ENCODE assay signal across 1 cellular context in the genomic region with DNA sequence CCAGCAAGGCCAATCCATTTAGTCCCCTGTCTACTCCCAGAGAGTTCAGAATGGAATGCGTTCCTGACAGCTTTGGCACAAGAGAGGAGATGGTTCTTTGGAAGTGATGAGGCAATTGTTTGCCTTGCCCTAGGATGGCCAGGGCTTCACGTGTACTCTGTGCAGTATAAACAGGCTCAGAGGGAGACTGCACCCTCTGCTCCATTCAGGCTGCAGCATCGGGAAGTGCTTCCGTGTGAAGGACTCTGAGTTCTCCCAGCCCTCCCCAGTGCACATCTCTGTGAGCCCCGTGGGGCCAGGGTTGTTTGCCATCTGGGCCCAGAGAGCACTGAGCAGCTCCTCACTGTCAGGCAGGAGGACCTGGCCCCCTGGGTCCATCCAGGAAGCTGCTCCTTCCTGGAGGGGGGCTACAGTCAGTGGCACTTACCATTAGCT.
TF ChIP-seq lines count a peak whose summit lies in the region.

No MANE protein-coding gene starts in this region.

TF ChIP-seq in HepG2, 621 proteins besides CTCF, POLR2A, EP300 and RAD21 (continued from another document and continues in another):
- TF ChIP-seq, protein P1, sequence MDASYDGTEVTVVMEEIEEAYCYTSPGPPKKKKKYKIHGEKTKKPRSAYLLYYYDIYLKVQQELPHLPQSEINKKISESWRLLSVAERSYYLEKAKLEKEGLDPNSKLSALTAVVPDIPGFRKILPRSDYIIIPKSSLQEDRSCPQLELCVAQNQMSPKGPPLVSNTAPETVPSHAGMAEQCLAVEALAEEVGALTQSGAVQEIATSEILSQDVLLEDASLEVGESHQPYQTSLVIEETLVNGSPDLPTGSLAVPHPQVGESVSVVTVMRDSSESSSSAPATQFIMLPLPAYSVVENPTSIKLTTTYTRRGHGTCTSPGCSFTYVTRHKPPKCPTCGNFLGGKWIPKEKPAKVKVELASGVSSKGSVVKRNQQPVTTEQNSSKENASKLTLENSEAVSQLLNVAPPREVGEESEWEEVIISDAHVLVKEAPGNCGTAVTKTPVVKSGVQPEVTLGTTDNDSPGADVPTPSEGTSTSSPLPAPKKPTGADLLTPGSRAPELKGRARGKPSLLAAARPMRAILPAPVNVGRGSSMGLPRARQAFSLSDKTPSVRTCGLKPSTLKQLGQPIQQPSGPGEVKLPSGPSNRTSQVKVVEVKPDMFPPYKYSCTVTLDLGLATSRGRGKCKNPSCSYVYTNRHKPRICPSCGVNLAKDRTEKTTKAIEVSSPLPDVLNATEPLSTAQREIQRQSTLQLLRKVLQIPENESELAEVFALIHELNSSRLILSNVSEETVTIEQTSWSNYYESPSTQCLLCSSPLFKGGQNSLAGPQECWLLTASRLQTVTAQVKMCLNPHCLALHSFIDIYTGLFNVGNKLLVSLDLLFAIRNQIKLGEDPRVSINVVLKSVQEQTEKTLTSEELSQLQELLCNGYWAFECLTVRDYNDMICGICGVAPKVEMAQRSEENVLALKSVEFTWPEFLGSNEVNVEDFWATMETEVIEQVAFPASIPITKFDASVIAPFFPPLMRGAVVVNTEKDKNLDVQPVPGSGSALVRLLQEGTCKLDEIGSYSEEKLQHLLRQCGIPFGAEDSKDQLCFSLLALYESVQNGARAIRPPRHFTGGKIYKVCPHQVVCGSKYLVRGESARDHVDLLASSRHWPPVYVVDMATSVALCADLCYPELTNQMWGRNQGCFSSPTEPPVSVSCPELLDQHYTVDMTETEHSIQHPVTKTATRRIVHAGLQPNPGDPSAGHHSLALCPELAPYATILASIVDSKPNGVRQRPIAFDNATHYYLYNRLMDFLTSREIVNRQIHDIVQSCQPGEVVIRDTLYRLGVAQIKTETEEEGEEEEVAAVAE (CRISPR knock-in tag; IDR thresholded peaks at IDR 0.05; ENCODE audit: borderline replicate concordance): no peak
- TF ChIP-seq ZNF614 (CRISPR knock-in tag; IDR thresholded peaks at IDR 0.05; ENCODE audit: borderline replicate concordance) (peak; percentile 65; the same call in 1 of the 2 replicates), ZNF570 (CRISPR knock-in tag; IDR thresholded peaks at IDR 0.05; ENCODE audit: borderline replicate concordance) (no peak), ZFY (CRISPR knock-in tag; IDR thresholded peaks at IDR 0.05) (0 out of 2 replicates have a peak, but pooled peaks have one; percentile 50), ZNF556 (CRISPR knock-in tag; IDR thresholded peaks at IDR 0.05; ENCODE audit: borderline replicate concordance) (peak; percentile 90; the same call in 1 of the 2 replicates), KLF13 (CRISPR knock-in tag; IDR thresholded peaks at IDR 0.05) (no peak; the same call in 1 of the 2 replicates), ZNF781 (CRISPR knock-in tag; IDR thresholded peaks at IDR 0.05; ENCODE audit: borderline replicate concordance, not compliant biosample characterization) (no peak), ZFP62 (CRISPR knock-in tag; IDR thresholded peaks at IDR 0.05) (no peak), JUNB (CRISPR knock-in tag; IDR thresholded peaks at IDR 0.05; ENCODE audit: borderline replicate concordance) (no peak), NCOA1 (CRISPR knock-in tag; IDR thresholded peaks at IDR 0.05) (no peak), FOXA1 (IDR thresholded peaks at IDR 0.05) (no peak), FOXA1 (CRISPR knock-in tag; IDR thresholded peaks at IDR 0.05) (peak; percentile 87), ZC3H4 (CRISPR knock-in tag; IDR thresholded peaks at IDR 0.05; ENCODE audit: borderline replicate concordance) (no peak), GFI1 (CRISPR knock-in tag; IDR thresholded peaks at IDR 0.05; ENCODE audit: borderline replicate concordance) (no peak), ZNF251 (CRISPR knock-in tag; IDR thresholded peaks at IDR 0.05) (no peak), ATF7 (IDR thresholded peaks at IDR 0.05) (no peak; the same call in 1 of the 2 replicates), ATF7 (CRISPR knock-in tag; IDR thresholded peaks at IDR 0.05) (peak; percentile 84), ZNF616 (CRISPR knock-in tag; IDR thresholded peaks at IDR 0.05; ENCODE audit: low read depth) (peak; percentile 59; the same call in 1 of the 2 replicates), NFKB2 (CRISPR knock-in tag; IDR thresholded peaks at IDR 0.05; ENCODE audit: borderline replicate concordance) (peak; percentile 28; the same call in 1 of the 2 replicates), ZNF737 (CRISPR knock-in tag; IDR thresholded peaks at IDR 0.05; ENCODE audit: borderline replicate concordance) (no peak), ZNF766 (CRISPR knock-in tag; IDR thresholded peaks at IDR 0.05; ENCODE audit: borderline replicate concordance) (no peak), ZBTB8A (CRISPR knock-in tag; IDR thresholded peaks at IDR 0.05; ENCODE audit: borderline replicate concordance, low read depth) (no peak), ZNF10 (CRISPR knock-in tag; IDR thresholded peaks at IDR 0.05; ENCODE audit: borderline replicate concordance, low read depth) (no peak), TSC22D2 (CRISPR knock-in tag; IDR thresholded peaks at IDR 0.05; ENCODE audit: borderline replicate concordance) (no peak), ADNP (CRISPR knock-in tag; IDR thresholded peaks at IDR 0.05) (no peak), SIX1 (CRISPR knock-in tag; IDR thresholded peaks at IDR 0.05; ENCODE audit: borderline replicate concordance) (peak; percentile 19; the same call in 1 of the 2 replicates), ZNF354B (CRISPR knock-in tag; IDR thresholded peaks at IDR 0.05) (no peak), KDM5A (IDR thresholded peaks at IDR 0.05; ENCODE audit: borderline replicate concordance, low read length) (no peak), HOXD1 (CRISPR knock-in tag; IDR thresholded peaks at IDR 0.05) (peak; percentile 69; the same call in 1 of the 2 replicates), RELA (CRISPR knock-in tag; IDR thresholded peaks at IDR 0.05) (no peak)
- TF ChIP-seq, protein P2, sequence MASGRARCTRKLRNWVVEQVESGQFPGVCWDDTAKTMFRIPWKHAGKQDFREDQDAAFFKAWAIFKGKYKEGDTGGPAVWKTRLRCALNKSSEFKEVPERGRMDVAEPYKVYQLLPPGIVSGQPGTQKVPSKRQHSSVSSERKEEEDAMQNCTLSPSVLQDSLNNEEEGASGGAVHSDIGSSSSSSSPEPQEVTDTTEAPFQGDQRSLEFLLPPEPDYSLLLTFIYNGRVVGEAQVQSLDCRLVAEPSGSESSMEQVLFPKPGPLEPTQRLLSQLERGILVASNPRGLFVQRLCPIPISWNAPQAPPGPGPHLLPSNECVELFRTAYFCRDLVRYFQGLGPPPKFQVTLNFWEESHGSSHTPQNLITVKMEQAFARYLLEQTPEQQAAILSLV (CRISPR knock-in tag; IDR thresholded peaks at IDR 0.05; ENCODE audit: borderline replicate concordance): no peak; the same call in 1 of the 2 replicates
- TF ChIP-seq, protein P3, sequence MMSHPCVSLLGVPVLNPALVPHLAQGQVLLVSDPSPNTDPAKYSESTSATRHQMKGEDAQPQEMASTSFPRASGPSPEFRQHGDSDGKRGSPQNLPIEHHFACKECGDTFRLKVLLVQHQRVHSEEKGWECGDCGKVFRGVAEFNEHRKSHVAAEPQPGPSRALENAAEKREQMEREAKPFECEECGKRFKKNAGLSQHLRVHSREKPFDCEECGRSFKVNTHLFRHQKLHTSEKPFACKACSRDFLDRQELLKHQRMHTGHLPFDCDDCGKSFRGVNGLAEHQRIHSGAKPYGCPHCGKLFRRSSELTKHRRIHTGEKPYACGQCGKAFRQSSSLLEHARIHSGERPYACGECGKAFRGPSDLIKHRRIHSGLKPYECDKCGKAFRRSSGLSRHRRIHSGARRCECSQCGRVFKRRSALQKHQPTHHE (CRISPR knock-in tag; IDR thresholded peaks at IDR 0.05; ENCODE audit: borderline replicate concordance): 0 out of 2 replicates have a peak, but pooled peaks have one; percentile 25
- TF ChIP-seq, protein P4, sequence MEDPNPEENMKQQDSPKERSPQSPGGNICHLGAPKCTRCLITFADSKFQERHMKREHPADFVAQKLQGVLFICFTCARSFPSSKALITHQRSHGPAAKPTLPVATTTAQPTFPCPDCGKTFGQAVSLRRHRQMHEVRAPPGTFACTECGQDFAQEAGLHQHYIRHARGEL (CRISPR knock-in tag; IDR thresholded peaks at IDR 0.05): no peak
- TF ChIP-seq, protein P5, sequence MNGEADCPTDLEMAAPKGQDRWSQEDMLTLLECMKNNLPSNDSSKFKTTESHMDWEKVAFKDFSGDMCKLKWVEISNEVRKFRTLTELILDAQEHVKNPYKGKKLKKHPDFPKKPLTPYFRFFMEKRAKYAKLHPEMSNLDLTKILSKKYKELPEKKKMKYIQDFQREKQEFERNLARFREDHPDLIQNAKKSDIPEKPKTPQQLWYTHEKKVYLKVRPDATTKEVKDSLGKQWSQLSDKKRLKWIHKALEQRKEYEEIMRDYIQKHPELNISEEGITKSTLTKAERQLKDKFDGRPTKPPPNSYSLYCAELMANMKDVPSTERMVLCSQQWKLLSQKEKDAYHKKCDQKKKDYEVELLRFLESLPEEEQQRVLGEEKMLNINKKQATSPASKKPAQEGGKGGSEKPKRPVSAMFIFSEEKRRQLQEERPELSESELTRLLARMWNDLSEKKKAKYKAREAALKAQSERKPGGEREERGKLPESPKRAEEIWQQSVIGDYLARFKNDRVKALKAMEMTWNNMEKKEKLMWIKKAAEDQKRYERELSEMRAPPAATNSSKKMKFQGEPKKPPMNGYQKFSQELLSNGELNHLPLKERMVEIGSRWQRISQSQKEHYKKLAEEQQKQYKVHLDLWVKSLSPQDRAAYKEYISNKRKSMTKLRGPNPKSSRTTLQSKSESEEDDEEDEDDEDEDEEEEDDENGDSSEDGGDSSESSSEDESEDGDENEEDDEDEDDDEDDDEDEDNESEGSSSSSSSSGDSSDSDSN (CRISPR knock-in tag; IDR thresholded peaks at IDR 0.05): peak; percentile 83
- TF ChIP-seq, protein P6, sequence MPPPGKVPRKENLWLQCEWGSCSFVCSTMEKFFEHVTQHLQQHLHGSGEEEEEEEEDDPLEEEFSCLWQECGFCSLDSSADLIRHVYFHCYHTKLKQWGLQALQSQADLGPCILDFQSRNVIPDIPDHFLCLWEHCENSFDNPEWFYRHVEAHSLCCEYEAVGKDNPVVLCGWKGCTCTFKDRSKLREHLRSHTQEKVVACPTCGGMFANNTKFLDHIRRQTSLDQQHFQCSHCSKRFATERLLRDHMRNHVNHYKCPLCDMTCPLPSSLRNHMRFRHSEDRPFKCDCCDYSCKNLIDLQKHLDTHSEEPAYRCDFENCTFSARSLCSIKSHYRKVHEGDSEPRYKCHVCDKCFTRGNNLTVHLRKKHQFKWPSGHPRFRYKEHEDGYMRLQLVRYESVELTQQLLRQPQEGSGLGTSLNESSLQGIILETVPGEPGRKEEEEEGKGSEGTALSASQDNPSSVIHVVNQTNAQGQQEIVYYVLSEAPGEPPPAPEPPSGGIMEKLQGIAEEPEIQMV (CRISPR knock-in tag; IDR thresholded peaks at IDR 0.05; ENCODE audit: low read depth): 0 out of 2 replicates have a peak, but pooled peaks have one; percentile 80
- TF ChIP-seq, protein P7, sequence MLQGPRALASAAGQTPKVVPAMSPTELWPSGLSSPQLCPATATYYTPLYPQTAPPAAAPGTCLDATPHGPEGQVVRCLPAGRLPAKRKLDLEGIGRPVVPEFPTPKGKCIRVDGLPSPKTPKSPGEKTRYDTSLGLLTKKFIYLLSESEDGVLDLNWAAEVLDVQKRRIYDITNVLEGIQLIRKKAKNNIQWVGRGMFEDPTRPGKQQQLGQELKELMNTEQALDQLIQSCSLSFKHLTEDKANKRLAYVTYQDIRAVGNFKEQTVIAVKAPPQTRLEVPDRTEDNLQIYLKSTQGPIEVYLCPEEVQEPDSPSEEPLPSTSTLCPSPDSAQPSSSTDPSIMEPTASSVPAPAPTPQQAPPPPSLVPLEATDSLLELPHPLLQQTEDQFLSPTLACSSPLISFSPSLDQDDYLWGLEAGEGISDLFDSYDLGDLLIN (CRISPR knock-in tag; IDR thresholded peaks at IDR 0.05; ENCODE audit: borderline replicate concordance): no peak
- TF ChIP-seq, protein P8, sequence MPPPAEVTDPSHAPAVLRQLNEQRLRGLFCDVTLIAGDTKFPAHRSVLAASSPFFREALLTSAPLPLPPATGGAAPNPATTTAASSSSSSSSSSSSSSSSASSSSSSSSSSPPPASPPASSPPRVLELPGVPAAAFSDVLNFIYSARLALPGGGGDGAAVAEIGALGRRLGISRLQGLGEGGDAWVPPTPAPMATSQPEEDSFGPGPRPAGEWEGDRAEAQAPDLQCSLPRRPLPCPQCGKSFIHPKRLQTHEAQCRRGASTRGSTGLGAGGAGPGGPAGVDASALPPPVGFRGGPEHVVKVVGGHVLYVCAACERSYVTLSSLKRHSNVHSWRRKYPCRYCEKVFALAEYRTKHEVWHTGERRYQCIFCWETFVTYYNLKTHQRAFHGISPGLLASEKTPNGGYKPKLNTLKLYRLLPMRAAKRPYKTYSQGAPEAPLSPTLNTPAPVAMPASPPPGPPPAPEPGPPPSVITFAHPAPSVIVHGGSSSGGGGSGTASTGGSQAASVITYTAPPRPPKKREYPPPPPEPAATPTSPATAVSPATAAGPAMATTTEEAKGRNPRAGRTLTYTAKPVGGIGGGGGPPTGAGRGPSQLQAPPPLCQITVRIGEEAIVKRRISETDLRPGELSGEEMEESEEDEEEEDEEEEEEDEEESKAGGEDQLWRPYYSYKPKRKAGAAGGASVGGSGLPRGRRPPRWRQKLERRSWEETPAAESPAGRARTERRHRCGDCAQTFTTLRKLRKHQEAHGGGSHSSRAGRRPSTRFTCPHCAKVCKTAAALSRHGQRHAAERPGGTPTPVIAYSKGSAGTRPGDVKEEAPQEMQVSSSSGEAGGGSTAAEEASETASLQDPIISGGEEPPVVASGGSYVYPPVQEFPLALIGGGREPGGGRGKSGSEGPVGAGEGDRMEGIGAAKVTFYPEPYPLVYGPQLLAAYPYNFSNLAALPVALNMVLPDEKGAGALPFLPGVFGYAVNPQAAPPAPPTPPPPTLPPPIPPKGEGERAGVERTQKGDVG (CRISPR knock-in tag; IDR thresholded peaks at IDR 0.05; ENCODE audit: borderline replicate concordance): peak; percentile 64; the same call in 1 of the 2 replicates
- TF ChIP-seq, protein P9, sequence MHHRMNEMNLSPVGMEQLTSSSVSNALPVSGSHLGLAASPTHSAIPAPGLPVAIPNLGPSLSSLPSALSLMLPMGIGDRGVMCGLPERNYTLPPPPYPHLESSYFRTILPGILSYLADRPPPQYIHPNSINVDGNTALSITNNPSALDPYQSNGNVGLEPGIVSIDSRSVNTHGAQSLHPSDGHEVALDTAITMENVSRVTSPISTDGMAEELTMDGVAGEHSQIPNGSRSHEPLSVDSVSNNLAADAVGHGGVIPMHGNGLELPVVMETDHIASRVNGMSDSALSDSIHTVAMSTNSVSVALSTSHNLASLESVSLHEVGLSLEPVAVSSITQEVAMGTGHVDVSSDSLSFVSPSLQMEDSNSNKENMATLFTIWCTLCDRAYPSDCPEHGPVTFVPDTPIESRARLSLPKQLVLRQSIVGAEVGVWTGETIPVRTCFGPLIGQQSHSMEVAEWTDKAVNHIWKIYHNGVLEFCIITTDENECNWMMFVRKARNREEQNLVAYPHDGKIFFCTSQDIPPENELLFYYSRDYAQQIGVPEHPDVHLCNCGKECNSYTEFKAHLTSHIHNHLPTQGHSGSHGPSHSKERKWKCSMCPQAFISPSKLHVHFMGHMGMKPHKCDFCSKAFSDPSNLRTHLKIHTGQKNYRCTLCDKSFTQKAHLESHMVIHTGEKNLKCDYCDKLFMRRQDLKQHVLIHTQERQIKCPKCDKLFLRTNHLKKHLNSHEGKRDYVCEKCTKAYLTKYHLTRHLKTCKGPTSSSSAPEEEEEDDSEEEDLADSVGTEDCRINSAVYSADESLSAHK (CRISPR knock-in tag; IDR thresholded peaks at IDR 0.05; ENCODE audit: borderline replicate concordance): no peak
